ENCODE assay signal across 10 cellular contexts in genomic region chr12:52844386-52844785, GRCh38. TPM values are rescaled to one million over a fixed set of nuclear protein-coding genes. Genes with fewer than 3 reads are reported as not detected.
"Had no signal": no experiment of that assay in that cellular context is flagged by ENCODE, and none has a peak within 500 bp of the region (broad histone marks: within the 10 kb centered on the region; RNA-seq: fewer than 3 reads in every experiment).

No MANE protein-coding gene starts in this region.

- H2AFZ ChIP-seq: GM23248 had no signal

- H3K9me3 Mint-ChIP-seq: HFFc6 had no signal

- DNase-seq: GM23248, GOT3, H7, HFFc6 had no signal

- H3K36me3 ChIP-seq: HAP-1 had no signal

- H3K27ac Mint-ChIP-seq: HFFc6, IgD-negative memory B cell had no signal

- H3K4me3 ChIP-seq: GM23248, HAP-1 had no signal

- H3K4me3 Mint-ChIP-seq: HFFc6 had no signal

- H3K9ac ChIP-seq: GM23248 had no signal

- H3K9me3 ChIP-seq: HAP-1 had no signal

- H3K4me1 ChIP-seq: HAP-1 had no signal

- H3K27ac ChIP-seq: GM23248, HL-60 had no signal

- FAIRE-seq: HepG2 had no signal

RNA-seq across cellular contexts. Expression of gene KRT78, which starts 4.4 kb away (rescaled TPM):
- total RNA-seq: GM23248, H4, H7, HepG2, HT1080 had no signal
- polyA plus RNA-seq: GM23248, HepG2, IgD-negative memory B cell had no signal

RNA-seq across cellular contexts. Expression of gene KRT79, which starts 10.3 kb away (rescaled TPM):
- total RNA-seq: GM23248, H4, H7, HepG2, HFFc6 had no signal
- polyA plus RNA-seq: IgD-negative memory B cell had no signal

RNA-seq across cellular contexts. Expression of gene KRT4, which starts 30.5 kb away (rescaled TPM):
- total RNA-seq: H4, H7, HepG2, HT1080 had no signal
- polyA plus RNA-seq: GM23248, HepG2, IgD-negative memory B cell had no signal

RNA-seq across cellular contexts. Expression of gene KRT3, which starts 48.5 kb away (rescaled TPM):
- total RNA-seq: GM23248, H4, H7, HepG2, HFFc6 had no signal
- polyA plus RNA-seq: GM23248, HepG2, IgD-negative memory B cell had no signal
